Comparison of ENCODE assay signal across 1 cellular context in the genomic region with DNA sequence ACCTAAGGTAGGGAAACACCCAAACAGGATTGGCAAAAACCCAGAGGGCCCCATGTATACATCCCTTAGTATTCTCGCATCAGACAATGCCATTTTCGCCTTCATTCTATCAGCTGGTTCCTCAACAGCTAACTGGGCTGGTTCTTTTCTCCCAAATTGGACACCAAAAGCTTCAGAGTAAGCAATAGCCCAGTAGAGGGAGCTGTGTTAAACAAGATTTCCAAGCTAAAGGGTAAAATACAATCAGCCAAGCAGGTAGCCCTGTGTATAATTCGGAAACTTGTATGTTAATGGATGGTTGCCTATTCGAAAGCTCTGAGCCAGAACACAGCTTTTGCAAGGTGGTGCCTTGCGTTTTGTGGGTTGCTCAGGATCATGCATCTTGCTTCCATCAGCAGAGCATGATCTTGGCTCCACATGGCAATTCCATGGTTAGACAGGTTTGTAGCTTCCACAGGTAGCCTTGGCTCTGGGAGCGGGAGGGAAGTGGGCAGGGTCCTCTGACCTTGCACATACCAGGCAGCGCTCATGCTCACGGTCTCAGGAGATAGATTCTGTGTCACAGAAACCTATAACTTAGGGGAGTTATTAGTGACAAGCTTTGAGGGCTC.
TF ChIP-seq lines count a peak whose summit lies in the region.

No MANE protein-coding gene starts in this region.

TF ChIP-seq in GM12878, 131 proteins besides CTCF, POLR2A, EP300 and RAD21 (continued from another document):
- TF ChIP-seq, protein P1, sequence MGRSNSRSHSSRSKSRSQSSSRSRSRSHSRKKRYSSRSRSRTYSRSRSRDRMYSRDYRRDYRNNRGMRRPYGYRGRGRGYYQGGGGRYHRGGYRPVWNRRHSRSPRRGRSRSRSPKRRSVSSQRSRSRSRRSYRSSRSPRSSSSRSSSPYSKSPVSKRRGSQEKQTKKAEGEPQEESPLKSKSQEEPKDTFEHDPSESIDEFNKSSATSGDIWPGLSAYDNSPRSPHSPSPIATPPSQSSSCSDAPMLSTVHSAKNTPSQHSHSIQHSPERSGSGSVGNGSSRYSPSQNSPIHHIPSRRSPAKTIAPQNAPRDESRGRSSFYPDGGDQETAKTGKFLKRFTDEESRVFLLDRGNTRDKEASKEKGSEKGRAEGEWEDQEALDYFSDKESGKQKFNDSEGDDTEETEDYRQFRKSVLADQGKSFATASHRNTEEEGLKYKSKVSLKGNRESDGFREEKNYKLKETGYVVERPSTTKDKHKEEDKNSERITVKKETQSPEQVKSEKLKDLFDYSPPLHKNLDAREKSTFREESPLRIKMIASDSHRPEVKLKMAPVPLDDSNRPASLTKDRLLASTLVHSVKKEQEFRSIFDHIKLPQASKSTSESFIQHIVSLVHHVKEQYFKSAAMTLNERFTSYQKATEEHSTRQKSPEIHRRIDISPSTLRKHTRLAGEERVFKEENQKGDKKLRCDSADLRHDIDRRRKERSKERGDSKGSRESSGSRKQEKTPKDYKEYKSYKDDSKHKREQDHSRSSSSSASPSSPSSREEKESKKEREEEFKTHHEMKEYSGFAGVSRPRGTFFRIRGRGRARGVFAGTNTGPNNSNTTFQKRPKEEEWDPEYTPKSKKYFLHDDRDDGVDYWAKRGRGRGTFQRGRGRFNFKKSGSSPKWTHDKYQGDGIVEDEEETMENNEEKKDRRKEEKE (IDR thresholded peaks at IDR 0.05): no peak
- no peak for TF ChIP-seq PAX5 (IDR thresholded peaks at IDR 0.05; ENCODE audit: borderline replicate concordance, low read depth, low read length)
- TF ChIP-seq, protein P2, sequence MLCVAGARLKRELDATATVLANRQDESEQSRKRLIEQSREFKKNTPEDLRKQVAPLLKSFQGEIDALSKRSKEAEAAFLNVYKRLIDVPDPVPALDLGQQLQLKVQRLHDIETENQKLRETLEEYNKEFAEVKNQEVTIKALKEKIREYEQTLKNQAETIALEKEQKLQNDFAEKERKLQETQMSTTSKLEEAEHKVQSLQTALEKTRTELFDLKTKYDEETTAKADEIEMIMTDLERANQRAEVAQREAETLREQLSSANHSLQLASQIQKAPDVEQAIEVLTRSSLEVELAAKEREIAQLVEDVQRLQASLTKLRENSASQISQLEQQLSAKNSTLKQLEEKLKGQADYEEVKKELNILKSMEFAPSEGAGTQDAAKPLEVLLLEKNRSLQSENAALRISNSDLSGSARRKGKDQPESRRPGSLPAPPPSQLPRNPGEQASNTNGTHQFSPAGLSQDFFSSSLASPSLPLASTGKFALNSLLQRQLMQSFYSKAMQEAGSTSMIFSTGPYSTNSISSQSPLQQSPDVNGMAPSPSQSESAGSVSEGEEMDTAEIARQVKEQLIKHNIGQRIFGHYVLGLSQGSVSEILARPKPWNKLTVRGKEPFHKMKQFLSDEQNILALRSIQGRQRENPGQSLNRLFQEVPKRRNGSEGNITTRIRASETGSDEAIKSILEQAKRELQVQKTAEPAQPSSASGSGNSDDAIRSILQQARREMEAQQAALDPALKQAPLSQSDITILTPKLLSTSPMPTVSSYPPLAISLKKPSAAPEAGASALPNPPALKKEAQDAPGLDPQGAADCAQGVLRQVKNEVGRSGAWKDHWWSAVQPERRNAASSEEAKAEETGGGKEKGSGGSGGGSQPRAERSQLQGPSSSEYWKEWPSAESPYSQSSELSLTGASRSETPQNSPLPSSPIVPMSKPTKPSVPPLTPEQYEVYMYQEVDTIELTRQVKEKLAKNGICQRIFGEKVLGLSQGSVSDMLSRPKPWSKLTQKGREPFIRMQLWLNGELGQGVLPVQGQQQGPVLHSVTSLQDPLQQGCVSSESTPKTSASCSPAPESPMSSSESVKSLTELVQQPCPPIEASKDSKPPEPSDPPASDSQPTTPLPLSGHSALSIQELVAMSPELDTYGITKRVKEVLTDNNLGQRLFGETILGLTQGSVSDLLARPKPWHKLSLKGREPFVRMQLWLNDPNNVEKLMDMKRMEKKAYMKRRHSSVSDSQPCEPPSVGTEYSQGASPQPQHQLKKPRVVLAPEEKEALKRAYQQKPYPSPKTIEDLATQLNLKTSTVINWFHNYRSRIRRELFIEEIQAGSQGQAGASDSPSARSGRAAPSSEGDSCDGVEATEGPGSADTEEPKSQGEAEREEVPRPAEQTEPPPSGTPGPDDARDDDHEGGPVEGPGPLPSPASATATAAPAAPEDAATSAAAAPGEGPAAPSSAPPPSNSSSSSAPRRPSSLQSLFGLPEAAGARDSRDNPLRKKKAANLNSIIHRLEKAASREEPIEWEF (IDR thresholded peaks at IDR 0.05; ENCODE audit: insufficient replicate concordance, low read depth, low read length): no peak
- 0 out of 2 replicates have a peak, but pooled peaks have one; percentile 34 for TF ChIP-seq SMARCA5 (IDR thresholded peaks at IDR 0.05)
- TF ChIP-seq STAT1 (conservative IDR thresholded peaks at IDR 0.05): no peak
- 0 out of 2 replicates have a peak, but pooled peaks have one; percentile 33 for TF ChIP-seq NBN (IDR thresholded peaks at IDR 0.05)
- no peak for TF ChIP-seq BHLHE40 (IDR thresholded peaks at IDR 0.05; ENCODE audit: borderline replicate concordance in 1 of 2, low read depth in 2 of 2, low read length in 1 of 2)
- TF ChIP-seq LARP7 (IDR thresholded peaks at IDR 0.05): no peak
- no peak for TF ChIP-seq STAT3 (IDR thresholded peaks at IDR 0.05; ENCODE audit: low read depth, low read length)
- no peak for TF ChIP-seq SUZ12 (IDR thresholded peaks at IDR 0.05; ENCODE audit: unreplicated experiment)
- no peak for TF ChIP-seq DPF2 (IDR thresholded peaks at IDR 0.05)
TF ChIP-seq in GM12878: peak in this region for 5.
